ENCODE assay signal across 33 cellular contexts in genomic region chr22:21970800-21971617, GRCh38.
"Had no signal": no experiment of that assay in that cellular context is flagged by ENCODE, and none has a peak within 500 bp of the region (broad histone marks: within the 10 kb centered on the region; RNA-seq: fewer than 3 reads in every experiment).

No MANE protein-coding gene starts in this region.

- H3K9me3 ChIP-seq: ascending aorta, breast epithelium, colonic mucosa, esophagus squamous epithelium, gastroesophageal sphincter, heart right ventricle had no signal

- H3K27ac ChIP-seq: ascending aorta, breast epithelium, cardiac muscle cell, colonic mucosa, epithelial cell of prostate, esophagus squamous epithelium, gastroesophageal sphincter, heart right ventricle, WERI-Rb-1 had no signal

- H3K27me3 ChIP-seq: ascending aorta, breast epithelium, cardiac muscle cell, colonic mucosa, esophagus squamous epithelium, gastroesophageal sphincter, heart right ventricle had no signal

- DNase-seq: activated B cell treated with CpG ODN at 0.5 μM for 24 hours; activated CD4-positive, alpha-beta memory T cell treated with anti-CD3 and anti-CD28 coated beads, Interleukin-2, amount 10 ng/mL, durations not matched to agents 7 days and 5 days; activated CD4-positive, alpha-beta T cell treated with anti-CD3 and anti-CD28 coated beads, Interleukin-2, amount 10 ng/mL, durations not matched to agents 24 days and 14 days; activated CD4-positive, alpha-beta T cell treated with anti-CD3 and anti-CD28 coated beads, Interleukin-2, amount 50 U/mL, for 4 hours; activated CD8-positive, alpha-beta memory T cell treated with anti-CD3 and anti-CD28 coated beads, Interleukin-2, amount 50 U/mL, for 48 hours; activated gamma-delta T cell; activated naive CD4-positive, alpha-beta T cell; activated naive CD4-positive, alpha-beta T cell treated with anti-CD3 and anti-CD28 coated beads, Interleukin-2, amount 10 ng/mL, durations not matched to agents 7 days and 5 days; activated naive CD8-positive, alpha-beta T cell treated with anti-CD3 and anti-CD28 coated beads, Interleukin-2, amount 10 ng/mL, durations not matched to agents 7 days and 5 days; activated T-cell treated with anti-CD3 and anti-CD28 coated beads for 4 hours; activated T-cell treated with anti-CD3 and anti-CD28 coated beads, Interleukin-2, amount 50 U/mL, for 24 hours; activated T-cell treated with anti-CD3 and anti-CD28 coated beads, Interleukin-2, amount 50 U/mL, for 72 hours; central memory CD4-positive, alpha-beta T cell; cerebellar nuclear complex; colonic mucosa; effector CD8-positive, alpha-beta T cell; esophagus squamous epithelium; foreskin melanocyte; heart right ventricle; T-helper 17 cell; T1000; WERI-Rb-1 had no signal

- H3K4me3 ChIP-seq: ascending aorta, breast epithelium, cardiac muscle cell, colonic mucosa, esophagus squamous epithelium, gastroesophageal sphincter, heart right ventricle had no signal

- H3K4me1 ChIP-seq: ascending aorta, breast epithelium, colonic mucosa, esophagus squamous epithelium, gastroesophageal sphincter, heart right ventricle had no signal

- H3K4me1 Mint-ChIP-seq: activated CD4-positive, alpha-beta memory T cell treated with anti-CD3 and anti-CD28 coated beads, Interleukin-2, amount 10 ng/mL, durations not matched to agents 7 days and 5 days; activated CD4-positive, alpha-beta T cell treated with anti-CD3 and anti-CD28 coated beads, Interleukin-2, amount 10 ng/mL, durations not matched to agents 24 days and 14 days; activated naive CD4-positive, alpha-beta T cell treated with anti-CD3 and anti-CD28 coated beads, Interleukin-2, amount 10 ng/mL, durations not matched to agents 7 days and 5 days; activated naive CD8-positive, alpha-beta T cell treated with anti-CD3 and anti-CD28 coated beads, Interleukin-2, amount 10 ng/mL, durations not matched to agents 7 days and 5 days; brain had no signal

- H3K4me3 Mint-ChIP-seq: activated B cell treated with CpG ODN at 0.5 μM for 24 hours; activated CD4-positive, alpha-beta memory T cell treated with anti-CD3 and anti-CD28 coated beads, Interleukin-2, amount 10 ng/mL, durations not matched to agents 7 days and 5 days; activated CD4-positive, alpha-beta T cell treated with anti-CD3 and anti-CD28 coated beads, Interleukin-2, amount 10 ng/mL, durations not matched to agents 24 days and 14 days; activated naive CD4-positive, alpha-beta T cell treated with anti-CD3 and anti-CD28 coated beads, Interleukin-2, amount 10 ng/mL, durations not matched to agents 7 days and 5 days; activated naive CD8-positive, alpha-beta T cell treated with anti-CD3 and anti-CD28 coated beads, Interleukin-2, amount 10 ng/mL, durations not matched to agents 7 days and 5 days; activated T-cell treated with anti-CD3 and anti-CD28 coated beads, Interleukin-2, amount 50 U/mL, for 24 hours; activated T-cell treated with anti-CD3 and anti-CD28 coated beads, Interleukin-2, amount 50 U/mL, for 72 hours; brain; T-helper 17 cell; T-helper 2 cell treated with Interferon-gamma antibody and Interleukin-4, amounts not matched to agents 5 μg/mL and 100 μg/mL, for 36 hours had no signal

- H3K9me3 Mint-ChIP-seq: activated B cell treated with CpG ODN at 0.5 μM for 24 hours; activated CD4-positive, alpha-beta memory T cell treated with anti-CD3 and anti-CD28 coated beads, Interleukin-2, amount 10 ng/mL, durations not matched to agents 7 days and 5 days; activated CD4-positive, alpha-beta T cell treated with anti-CD3 and anti-CD28 coated beads, Interleukin-2, amount 10 ng/mL, durations not matched to agents 24 days and 14 days; activated naive CD4-positive, alpha-beta T cell treated with anti-CD3 and anti-CD28 coated beads, Interleukin-2, amount 10 ng/mL, durations not matched to agents 7 days and 5 days; activated naive CD4-positive, alpha-beta T cell treated with anti-CD3 and anti-CD28 coated beads, Interleukin-2, amount 50 U/mL, for 72 hours; activated naive CD8-positive, alpha-beta T cell treated with anti-CD3 and anti-CD28 coated beads, Interleukin-2, amount 10 ng/mL, durations not matched to agents 7 days and 5 days; activated T-cell treated with anti-CD3 and anti-CD28 coated beads, Interleukin-2, amount 50 U/mL, for 24 hours; activated T-cell treated with anti-CD3 and anti-CD28 coated beads, Interleukin-2, amount 50 U/mL, for 72 hours; brain; T-helper 2 cell treated with Interferon-gamma antibody and Interleukin-4, amounts not matched to agents 5 μg/mL and 100 μg/mL, for 36 hours had no signal

- H3K27me3 Mint-ChIP-seq: activated B cell treated with CpG ODN at 0.5 μM for 24 hours; activated CD4-positive, alpha-beta memory T cell treated with anti-CD3 and anti-CD28 coated beads, Interleukin-2, amount 10 ng/mL, durations not matched to agents 7 days and 5 days; activated CD4-positive, alpha-beta T cell treated with anti-CD3 and anti-CD28 coated beads, Interleukin-2, amount 10 ng/mL, durations not matched to agents 24 days and 14 days; activated naive CD4-positive, alpha-beta T cell treated with anti-CD3 and anti-CD28 coated beads, Interleukin-2, amount 10 ng/mL, durations not matched to agents 7 days and 5 days; activated naive CD8-positive, alpha-beta T cell treated with anti-CD3 and anti-CD28 coated beads, Interleukin-2, amount 10 ng/mL, durations not matched to agents 7 days and 5 days; activated T-cell treated with anti-CD3 and anti-CD28 coated beads, Interleukin-2, amount 50 U/mL, for 24 hours; brain; T-helper 17 cell had no signal

- FAIRE-seq: endometrium, endothelial cell of umbilical vein had no signal

- ATAC-seq: activated CD4-positive, CD25-positive, alpha-beta regulatory T cell treated with anti-CD3 and anti-CD28 coated beads, Interleukin-2, amount 50 U/mL, for 24 hours; activated naive CD4-positive, alpha-beta T cell treated with anti-CD3 and anti-CD28 coated beads, Interleukin-2, amount 50 U/mL, for 72 hours; activated T-cell treated with anti-CD3 and anti-CD28 coated beads, Interleukin-2, amount 50 U/mL, for 72 hours; gastroesophageal sphincter; T-helper 17 cell had no signal

- H3K27ac Mint-ChIP-seq: activated B cell treated with CpG ODN at 0.5 μM for 24 hours; activated CD4-positive, alpha-beta memory T cell treated with anti-CD3 and anti-CD28 coated beads, Interleukin-2, amount 10 ng/mL, durations not matched to agents 7 days and 5 days; activated CD4-positive, alpha-beta T cell treated with anti-CD3 and anti-CD28 coated beads, Interleukin-2, amount 10 ng/mL, durations not matched to agents 24 days and 14 days; activated naive CD4-positive, alpha-beta T cell treated with anti-CD3 and anti-CD28 coated beads, Interleukin-2, amount 10 ng/mL, durations not matched to agents 7 days and 5 days; activated naive CD8-positive, alpha-beta T cell treated with anti-CD3 and anti-CD28 coated beads, Interleukin-2, amount 10 ng/mL, durations not matched to agents 7 days and 5 days; activated T-cell treated with anti-CD3 and anti-CD28 coated beads, Interleukin-2, amount 50 U/mL, for 24 hours; activated T-cell treated with anti-CD3 and anti-CD28 coated beads, Interleukin-2, amount 50 U/mL, for 72 hours; brain; T-helper 17 cell; T-helper 2 cell treated with Interferon-gamma antibody and Interleukin-4, amounts not matched to agents 5 μg/mL and 100 μg/mL, for 36 hours had no signal
